ENCODE assay signal across 1 cellular context in the genomic region with DNA sequence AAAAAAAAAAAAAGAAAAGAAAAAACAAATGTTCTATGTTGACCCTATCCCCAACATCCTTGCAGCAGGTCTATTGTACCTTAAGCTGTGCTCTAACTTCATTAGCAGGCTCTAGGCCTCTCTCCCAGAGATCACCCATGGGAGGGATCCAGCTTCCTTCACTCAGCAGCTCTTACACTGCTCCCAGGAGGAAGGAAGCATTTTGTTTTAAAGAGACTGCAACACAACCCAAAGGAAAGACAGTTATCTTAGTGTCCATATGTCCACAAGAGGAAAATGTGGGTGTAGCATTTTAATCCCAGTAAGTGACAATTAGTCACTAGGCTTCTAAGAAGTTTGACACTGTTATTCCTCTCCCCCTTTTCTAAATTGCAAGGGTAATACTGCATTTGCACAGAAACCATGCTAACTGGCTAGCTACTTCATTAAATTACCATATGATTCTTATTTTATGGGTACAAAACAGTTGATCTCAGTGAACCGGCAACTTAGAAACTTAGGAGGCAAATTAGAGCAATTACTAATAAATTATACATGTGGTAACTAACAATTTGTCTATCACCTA.
TF ChIP-seq lines count a peak whose summit lies in the region.

No MANE protein-coding gene starts in this region.

TF ChIP-seq in K562, 482 proteins besides CTCF, POLR2A, EP300 and RAD21 (continued from another document and continues in another):
- TF ChIP-seq, protein P1, sequence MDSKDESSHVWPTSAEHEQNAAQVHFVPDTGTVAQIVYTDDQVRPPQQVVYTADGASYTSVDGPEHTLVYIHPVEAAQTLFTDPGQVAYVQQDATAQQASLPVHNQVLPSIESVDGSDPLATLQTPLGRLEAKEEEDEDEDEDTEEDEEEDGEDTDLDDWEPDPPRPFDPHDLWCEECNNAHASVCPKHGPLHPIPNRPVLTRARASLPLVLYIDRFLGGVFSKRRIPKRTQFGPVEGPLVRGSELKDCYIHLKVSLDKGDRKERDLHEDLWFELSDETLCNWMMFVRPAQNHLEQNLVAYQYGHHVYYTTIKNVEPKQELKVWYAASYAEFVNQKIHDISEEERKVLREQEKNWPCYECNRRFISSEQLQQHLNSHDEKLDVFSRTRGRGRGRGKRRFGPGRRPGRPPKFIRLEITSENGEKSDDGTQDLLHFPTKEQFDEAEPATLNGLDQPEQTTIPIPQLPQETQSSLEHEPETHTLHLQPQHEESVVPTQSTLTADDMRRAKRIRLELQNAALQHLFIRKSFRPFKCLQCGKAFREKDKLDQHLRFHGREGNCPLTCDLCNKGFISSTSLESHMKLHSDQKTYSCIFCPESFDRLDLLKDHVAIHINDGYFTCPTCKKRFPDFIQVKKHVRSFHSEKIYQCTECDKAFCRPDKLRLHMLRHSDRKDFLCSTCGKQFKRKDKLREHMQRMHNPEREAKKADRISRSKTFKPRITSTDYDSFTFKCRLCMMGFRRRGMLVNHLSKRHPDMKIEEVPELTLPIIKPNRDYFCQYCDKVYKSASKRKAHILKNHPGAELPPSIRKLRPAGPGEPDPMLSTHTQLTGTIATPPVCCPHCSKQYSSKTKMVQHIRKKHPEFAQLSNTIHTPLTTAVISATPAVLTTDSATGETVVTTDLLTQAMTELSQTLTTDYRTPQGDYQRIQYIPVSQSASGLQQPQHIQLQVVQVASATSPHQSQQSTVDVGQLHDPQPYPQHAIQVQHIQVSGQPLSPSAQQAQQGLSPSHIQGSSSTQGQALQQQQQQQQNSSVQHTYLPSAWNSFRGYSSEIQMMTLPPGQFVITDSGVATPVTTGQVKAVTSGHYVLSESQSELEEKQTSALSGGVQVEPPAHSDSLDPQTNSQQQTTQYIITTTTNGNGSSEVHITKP (IDR thresholded peaks at IDR 0.05; ENCODE audit: partially characterized antibody) = peak; percentile 34
- TF ChIP-seq, protein P2, sequence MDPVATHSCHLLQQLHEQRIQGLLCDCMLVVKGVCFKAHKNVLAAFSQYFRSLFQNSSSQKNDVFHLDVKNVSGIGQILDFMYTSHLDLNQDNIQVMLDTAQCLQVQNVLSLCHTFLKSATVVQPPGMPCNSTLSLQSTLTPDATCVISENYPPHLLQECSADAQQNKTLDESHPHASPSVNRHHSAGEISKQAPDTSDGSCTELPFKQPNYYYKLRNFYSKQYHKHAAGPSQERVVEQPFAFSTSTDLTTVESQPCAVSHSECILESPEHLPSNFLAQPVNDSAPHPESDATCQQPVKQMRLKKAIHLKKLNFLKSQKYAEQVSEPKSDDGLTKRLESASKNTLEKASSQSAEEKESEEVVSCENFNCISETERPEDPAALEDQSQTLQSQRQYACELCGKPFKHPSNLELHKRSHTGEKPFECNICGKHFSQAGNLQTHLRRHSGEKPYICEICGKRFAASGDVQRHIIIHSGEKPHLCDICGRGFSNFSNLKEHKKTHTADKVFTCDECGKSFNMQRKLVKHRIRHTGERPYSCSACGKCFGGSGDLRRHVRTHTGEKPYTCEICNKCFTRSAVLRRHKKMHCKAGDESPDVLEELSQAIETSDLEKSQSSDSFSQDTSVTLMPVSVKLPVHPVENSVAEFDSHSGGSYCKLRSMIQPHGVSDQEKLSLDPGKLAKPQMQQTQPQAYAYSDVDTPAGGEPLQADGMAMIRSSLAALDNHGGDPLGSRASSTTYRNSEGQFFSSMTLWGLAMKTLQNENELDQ (CRISPR knock-in tag; IDR thresholded peaks at IDR 0.05; ENCODE audit: borderline replicate concordance) = no peak
- no peak for TF ChIP-seq ZNF785 (CRISPR knock-in tag; IDR thresholded peaks at IDR 0.05)
- TF ChIP-seq, protein P3, sequence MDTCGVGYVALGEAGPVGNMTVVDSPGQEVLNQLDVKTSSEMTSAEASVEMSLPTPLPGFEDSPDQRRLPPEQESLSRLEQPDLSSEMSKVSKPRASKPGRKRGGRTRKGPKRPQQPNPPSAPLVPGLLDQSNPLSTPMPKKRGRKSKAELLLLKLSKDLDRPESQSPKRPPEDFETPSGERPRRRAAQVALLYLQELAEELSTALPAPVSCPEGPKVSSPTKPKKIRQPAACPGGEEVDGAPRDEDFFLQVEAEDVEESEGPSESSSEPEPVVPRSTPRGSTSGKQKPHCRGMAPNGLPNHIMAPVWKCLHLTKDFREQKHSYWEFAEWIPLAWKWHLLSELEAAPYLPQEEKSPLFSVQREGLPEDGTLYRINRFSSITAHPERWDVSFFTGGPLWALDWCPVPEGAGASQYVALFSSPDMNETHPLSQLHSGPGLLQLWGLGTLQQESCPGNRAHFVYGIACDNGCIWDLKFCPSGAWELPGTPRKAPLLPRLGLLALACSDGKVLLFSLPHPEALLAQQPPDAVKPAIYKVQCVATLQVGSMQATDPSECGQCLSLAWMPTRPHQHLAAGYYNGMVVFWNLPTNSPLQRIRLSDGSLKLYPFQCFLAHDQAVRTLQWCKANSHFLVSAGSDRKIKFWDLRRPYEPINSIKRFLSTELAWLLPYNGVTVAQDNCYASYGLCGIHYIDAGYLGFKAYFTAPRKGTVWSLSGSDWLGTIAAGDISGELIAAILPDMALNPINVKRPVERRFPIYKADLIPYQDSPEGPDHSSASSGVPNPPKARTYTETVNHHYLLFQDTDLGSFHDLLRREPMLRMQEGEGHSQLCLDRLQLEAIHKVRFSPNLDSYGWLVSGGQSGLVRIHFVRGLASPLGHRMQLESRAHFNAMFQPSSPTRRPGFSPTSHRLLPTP (IDR thresholded peaks at IDR 0.05; ENCODE audit: borderline replicate concordance, extremely low read depth, insufficient read length) = no peak
- TF ChIP-seq ZNF324 (CRISPR knock-in tag; IDR thresholded peaks at IDR 0.05) = no peak
- TF ChIP-seq TEAD4 (IDR thresholded peaks at IDR 0.05; ENCODE audit: low read length) = peak; percentile 93
- no peak for TF ChIP-seq TEAD4 (CRISPR knock-in tag; IDR thresholded peaks at IDR 0.05; ENCODE audit: borderline replicate concordance)
- TF ChIP-seq FOXJ2 (tag; IDR thresholded peaks at IDR 0.05) = 0 out of 2 replicates have a peak, but pooled peaks have one; percentile 29
- TF ChIP-seq ZBTB8A (IDR thresholded peaks at IDR 0.05; ENCODE audit: partially characterized antibody) = no peak
- no peak for TF ChIP-seq ZNF174 (CRISPR knock-in tag; IDR thresholded peaks at IDR 0.05)
- TF ChIP-seq NFATC3 (IDR thresholded peaks at IDR 0.05) = peak; percentile 90
- no peak for TF ChIP-seq PURB (CRISPR knock-in tag; IDR thresholded peaks at IDR 0.05; ENCODE audit: low read depth)
- TF ChIP-seq LEF1 (IDR thresholded peaks at IDR 0.05) = peak; percentile 84
- TF ChIP-seq BRD4 (IDR thresholded peaks at IDR 0.05) = peak; percentile 57; the same call in 1 of the 2 replicates
- TF ChIP-seq ERF (CRISPR knock-in tag; IDR thresholded peaks at IDR 0.05) = no peak
- no peak for TF ChIP-seq HIVEP1 (CRISPR knock-in tag; IDR thresholded peaks at IDR 0.05)
- no peak for TF ChIP-seq NFE2 (IDR thresholded peaks at IDR 0.05; ENCODE audit: low read depth)
- no peak for TF ChIP-seq ZNF124 (CRISPR knock-in tag; IDR thresholded peaks at IDR 0.05)
- TF ChIP-seq NCOR1 (IDR thresholded peaks at IDR 0.05) = peak; percentile 86
- no peak for TF ChIP-seq ZBTB1 (CRISPR knock-in tag; IDR thresholded peaks at IDR 0.05; ENCODE audit: borderline replicate concordance, low read depth)
- TF ChIP-seq NCOA2 (IDR thresholded peaks at IDR 0.05; ENCODE audit: partially characterized antibody in 2 of 2) = peak in 1 of 2 experiments; percentile 28
- TF ChIP-seq SMARCA5 (IDR thresholded peaks at IDR 0.05) = no peak
- no peak for TF ChIP-seq PHF20 (IDR thresholded peaks at IDR 0.05; ENCODE audit: partially characterized antibody)
- TF ChIP-seq ZNF217 (CRISPR knock-in tag; IDR thresholded peaks at IDR 0.05) = no peak
- peak; percentile 36; the same call in 1 of the 2 replicates for TF ChIP-seq SMAD4 (CRISPR knock-in tag; conservative IDR thresholded peaks at IDR 0.05)
- TF ChIP-seq L3MBTL2 (IDR thresholded peaks at IDR 0.05) = peak; percentile 24
- TF ChIP-seq ZNF583 (CRISPR knock-in tag; IDR thresholded peaks at IDR 0.05) = no peak
- TF ChIP-seq HDAC1 (IDR thresholded peaks at IDR 0.05) = peak in 1 of 2 experiments; percentile 75; a peak in 2 of 4 replicates
- TF ChIP-seq, protein P4, sequence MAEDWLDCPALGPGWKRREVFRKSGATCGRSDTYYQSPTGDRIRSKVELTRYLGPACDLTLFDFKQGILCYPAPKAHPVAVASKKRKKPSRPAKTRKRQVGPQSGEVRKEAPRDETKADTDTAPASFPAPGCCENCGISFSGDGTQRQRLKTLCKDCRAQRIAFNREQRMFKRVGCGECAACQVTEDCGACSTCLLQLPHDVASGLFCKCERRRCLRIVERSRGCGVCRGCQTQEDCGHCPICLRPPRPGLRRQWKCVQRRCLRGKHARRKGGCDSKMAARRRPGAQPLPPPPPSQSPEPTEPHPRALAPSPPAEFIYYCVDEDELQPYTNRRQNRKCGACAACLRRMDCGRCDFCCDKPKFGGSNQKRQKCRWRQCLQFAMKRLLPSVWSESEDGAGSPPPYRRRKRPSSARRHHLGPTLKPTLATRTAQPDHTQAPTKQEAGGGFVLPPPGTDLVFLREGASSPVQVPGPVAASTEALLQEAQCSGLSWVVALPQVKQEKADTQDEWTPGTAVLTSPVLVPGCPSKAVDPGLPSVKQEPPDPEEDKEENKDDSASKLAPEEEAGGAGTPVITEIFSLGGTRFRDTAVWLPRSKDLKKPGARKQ (CRISPR knock-in tag; IDR thresholded peaks at IDR 0.05) = no peak
- peak; percentile 93 for TF ChIP-seq EGR1 (conservative IDR thresholded peaks at IDR 0.05)
- TF ChIP-seq ZFPM2 (CRISPR knock-in tag; IDR thresholded peaks at IDR 0.05) = no peak
- no peak for TF ChIP-seq SMAD3 (CRISPR knock-in tag; conservative IDR thresholded peaks at IDR 0.05)
- TF ChIP-seq RBFOX2 (IDR thresholded peaks at IDR 0.05; ENCODE audit: low read depth, low read length) = peak; percentile 37; the same call in 1 of the 2 replicates
- TF ChIP-seq HNRNPL (IDR thresholded peaks at IDR 0.05; ENCODE audit: low read depth, low read length) = no peak
- TF ChIP-seq MAFF (IDR thresholded peaks at IDR 0.05; ENCODE audit: low read length) = no peak; the same call in 1 of the 2 replicates
- TF ChIP-seq NFRKB (IDR thresholded peaks at IDR 0.05; ENCODE audit: low read depth) = 0 out of 2 replicates have a peak, but pooled peaks have one; percentile 37
- no peak for TF ChIP-seq ZFP30 (CRISPR knock-in tag; IDR thresholded peaks at IDR 0.05; ENCODE audit: borderline replicate concordance)
- peak; percentile 82 for TF ChIP-seq MTA2 (IDR thresholded peaks at IDR 0.05; ENCODE audit: low read depth)
- no peak for TF ChIP-seq CBFB (CRISPR knock-in tag; IDR thresholded peaks at IDR 0.05)
- no peak for TF ChIP-seq PRPF4 (IDR thresholded peaks at IDR 0.05; ENCODE audit: insufficient read depth, low read depth, low read length, poor library complexity, severe bottlenecking)
- TF ChIP-seq, protein P5, sequence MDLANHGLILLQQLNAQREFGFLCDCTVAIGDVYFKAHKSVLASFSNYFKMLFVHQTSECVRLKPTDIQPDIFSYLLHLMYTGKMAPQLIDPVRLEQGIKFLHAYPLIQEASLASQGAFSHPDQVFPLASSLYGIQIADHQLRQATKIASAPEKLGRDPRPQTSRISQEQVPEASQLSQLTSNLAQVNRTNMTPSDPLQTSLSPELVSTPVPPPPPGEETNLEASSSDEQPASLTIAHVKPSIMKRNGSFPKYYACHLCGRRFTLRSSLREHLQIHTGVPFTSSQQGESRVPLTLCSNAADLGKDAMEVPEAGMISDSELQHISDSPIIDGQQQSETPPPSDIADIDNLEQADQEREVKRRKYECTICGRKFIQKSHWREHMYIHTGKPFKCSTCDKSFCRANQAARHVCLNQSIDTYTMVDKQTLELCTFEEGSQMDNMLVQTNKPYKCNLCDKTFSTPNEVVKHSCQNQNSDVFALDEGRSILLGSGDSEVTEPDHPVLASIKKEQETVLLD (IDR thresholded peaks at IDR 0.05) = peak; percentile 75
- peak; percentile 43 for TF ChIP-seq CCNT2 (IDR thresholded peaks at IDR 0.05; ENCODE audit: borderline replicate concordance, extremely low read depth, insufficient read length, low read depth, low read length)
- no peak for TF ChIP-seq SRSF7 (optimal IDR thresholded peaks at IDR 0.05; ENCODE audit: low read depth, low read length)
- TF ChIP-seq, protein P6, sequence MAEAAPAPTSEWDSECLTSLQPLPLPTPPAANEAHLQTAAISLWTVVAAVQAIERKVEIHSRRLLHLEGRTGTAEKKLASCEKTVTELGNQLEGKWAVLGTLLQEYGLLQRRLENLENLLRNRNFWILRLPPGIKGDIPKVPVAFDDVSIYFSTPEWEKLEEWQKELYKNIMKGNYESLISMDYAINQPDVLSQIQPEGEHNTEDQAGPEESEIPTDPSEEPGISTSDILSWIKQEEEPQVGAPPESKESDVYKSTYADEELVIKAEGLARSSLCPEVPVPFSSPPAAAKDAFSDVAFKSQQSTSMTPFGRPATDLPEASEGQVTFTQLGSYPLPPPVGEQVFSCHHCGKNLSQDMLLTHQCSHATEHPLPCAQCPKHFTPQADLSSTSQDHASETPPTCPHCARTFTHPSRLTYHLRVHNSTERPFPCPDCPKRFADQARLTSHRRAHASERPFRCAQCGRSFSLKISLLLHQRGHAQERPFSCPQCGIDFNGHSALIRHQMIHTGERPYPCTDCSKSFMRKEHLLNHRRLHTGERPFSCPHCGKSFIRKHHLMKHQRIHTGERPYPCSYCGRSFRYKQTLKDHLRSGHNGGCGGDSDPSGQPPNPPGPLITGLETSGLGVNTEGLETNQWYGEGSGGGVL (CRISPR knock-in tag; IDR thresholded peaks at IDR 0.05) = no peak
- TF ChIP-seq ARID2 (IDR thresholded peaks at IDR 0.05) = no peak
- TF ChIP-seq, protein P7, sequence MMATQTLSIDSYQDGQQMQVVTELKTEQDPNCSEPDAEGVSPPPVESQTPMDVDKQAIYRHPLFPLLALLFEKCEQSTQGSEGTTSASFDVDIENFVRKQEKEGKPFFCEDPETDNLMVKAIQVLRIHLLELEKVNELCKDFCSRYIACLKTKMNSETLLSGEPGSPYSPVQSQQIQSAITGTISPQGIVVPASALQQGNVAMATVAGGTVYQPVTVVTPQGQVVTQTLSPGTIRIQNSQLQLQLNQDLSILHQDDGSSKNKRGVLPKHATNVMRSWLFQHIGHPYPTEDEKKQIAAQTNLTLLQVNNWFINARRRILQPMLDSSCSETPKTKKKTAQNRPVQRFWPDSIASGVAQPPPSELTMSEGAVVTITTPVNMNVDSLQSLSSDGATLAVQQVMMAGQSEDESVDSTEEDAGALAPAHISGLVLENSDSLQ (IDR thresholded peaks at IDR 0.05) = peak; percentile 65
- TF ChIP-seq RCOR1 (IDR thresholded peaks at IDR 0.05; ENCODE audit: borderline replicate concordance in 1 of 2, low read depth in 2 of 2, low read length in 2 of 2) = peak in 1 of 2 experiments; percentile 75; a peak in 2 of 4 replicates
- no peak for TF ChIP-seq ZNF354B (CRISPR knock-in tag; IDR thresholded peaks at IDR 0.05)
- no peak for TF ChIP-seq PPARD (CRISPR knock-in tag; IDR thresholded peaks at IDR 0.05)
